ENCODE assay signal across 22 cellular contexts in genomic region chr12:109993091-109993490, GRCh38. TPM values are rescaled to one million over a fixed set of nuclear protein-coding genes. Genes with fewer than 3 reads are reported as not detected.
A peak's percentile ranks its signal among the peaks of the same experiment; 100 is the strongest.
DNase-seq lines count a peak whose midpoint lies in the region; ATAC-seq, FAIRE-seq and TF ChIP-seq lines count a peak whose summit lies in the region.
"Had no signal": no experiment of that assay in that cellular context is flagged by ENCODE, and none has a peak within 500 bp of the region (broad histone marks: within the 10 kb centered on the region; RNA-seq: fewer than 3 reads in every experiment).

No MANE protein-coding gene starts in this region.

- DNase-seq in activated naive CD4-positive, alpha-beta T cell (lab: John Stamatoyannopoulos, UW), result no peak
- no peak for DNase-seq in NB4 (ENCODE audit: low read depth)
- no peak for DNase-seq in central memory CD8-positive, alpha-beta T cell (ENCODE audit: low spot score in 2 of 2)
- no peak for DNase-seq in GM12891 (ENCODE audit: insufficient read length, low spot score)
- no peak for DNase-seq in ACHN
- DNase-seq in HT-29 (ENCODE audit: low spot score), result no peak
- no peak for DNase-seq in NCI-H1694 (lab: John Stamatoyannopoulos, UW)
- DNase-seq: activated naive CD4-positive, alpha-beta T cell treated with Interleukin-2 at 50 U/mL for 16 hours; cortex of kidney; left lung; NCI-H2081 treated with DMSO at 0.1 percent for 48 hours; NCI-H524; OCI-M1; sigmoid colon; SJCRH30; stimulated activated CD4-positive, alpha-beta T cell treated with anti-CD3 and anti-CD28 coated beads, Interleukin-1b, Interleukin-23, amount 100 ng/mL, for 48 hours had no signal

- in situ Hi-C loops in ACHN (cut with HindIII; ENCODE audit: low pct_ligation_motif_present, low pct_unique_long_range_greater_than_20kb, low sequenced_read_pairs), result no loop called here

- peaks cover 67% of the 10 kb centered on the region for H3K4me1 Mint-ChIP-seq in activated naive CD4-positive, alpha-beta T cell treated with anti-CD3 and anti-CD28 coated beads, Interleukin-2, amount 50 U/mL, for 24 hours
- peaks cover 43% of the 10 kb centered on the region for H3K4me1 Mint-ChIP-seq in central memory CD8-positive, alpha-beta T cell

- peaks cover 14% of the 10 kb centered on the region for H3K36me3 Mint-ChIP-seq in activated naive CD4-positive, alpha-beta T cell treated with anti-CD3 and anti-CD28 coated beads, Interleukin-2, amount 50 U/mL, for 24 hours
- peaks cover 40% of the 10 kb centered on the region for H3K36me3 Mint-ChIP-seq in central memory CD8-positive, alpha-beta T cell (ENCODE audit: insufficient read depth)

- H3K27me3 Mint-ChIP-seq in activated naive CD4-positive, alpha-beta T cell treated with anti-CD3 and anti-CD28 coated beads, Interleukin-2, amount 50 U/mL, for 24 hours, result no peaks in the 10 kb centered on the region
- H3K27me3 Mint-ChIP-seq in central memory CD8-positive, alpha-beta T cell, result no peaks in the 10 kb centered on the region
- H3K27me3 Mint-ChIP-seq: IgD-negative memory B cell had no signal

- peak overlapping the region; percentile 74 for H3K4me3 ChIP-seq in NB4 (ENCODE audit: low read depth, low read length)
- H3K4me3 ChIP-seq: esophagus muscularis mucosa, GM23338, left lung, sigmoid colon, SJCRH30, suprapubic skin had no signal

- TF ChIP-seq POLR2A in NB4 (IDR thresholded peaks at IDR 0.05; ENCODE audit: extremely low read depth, insufficient read length), result no peak
- TF ChIP-seq POLR2A in GM12891 (IDR thresholded peaks at IDR 0.05; ENCODE audit: low read depth, low read length), result no peak

- H3K27ac Mint-ChIP-seq in activated naive CD4-positive, alpha-beta T cell treated with anti-CD3 and anti-CD28 coated beads, Interleukin-2, amount 50 U/mL, for 24 hours, result no peak overlapping the region
- no peak overlapping the region for H3K27ac Mint-ChIP-seq in central memory CD8-positive, alpha-beta T cell (ENCODE audit: low read depth)
- H3K27ac Mint-ChIP-seq: brain, GM23338 had no signal

- no peaks in the 10 kb centered on the region for H3K9me3 Mint-ChIP-seq in activated naive CD4-positive, alpha-beta T cell treated with anti-CD3 and anti-CD28 coated beads, Interleukin-2, amount 50 U/mL, for 24 hours
- no peaks in the 10 kb centered on the region for H3K9me3 Mint-ChIP-seq in central memory CD8-positive, alpha-beta T cell
- H3K9me3 Mint-ChIP-seq: GM23338, IgD-negative memory B cell had no signal

- FAIRE-seq in GM12891 (lab: Jason Lieb, UNC), result no peak

- peak overlapping the region; percentile 58 for H3K4me3 Mint-ChIP-seq in activated naive CD4-positive, alpha-beta T cell treated with anti-CD3 and anti-CD28 coated beads, Interleukin-2, amount 50 U/mL, for 24 hours
- H3K4me3 Mint-ChIP-seq in central memory CD8-positive, alpha-beta T cell, result peak overlapping the region; percentile 96
- H3K4me3 Mint-ChIP-seq: GM23338 had no signal

- TF ChIP-seq CTCF in NB4 (IDR thresholded peaks at IDR 0.05; ENCODE audit: low read depth, low read length), result no peak

- ATAC-seq in central memory CD8-positive, alpha-beta T cell (replicated peaks; ENCODE audit: extremely low read depth, poor library complexity, severe bottlenecking), result no peak
- ATAC-seq: GM23338, left lung had no signal

TF ChIP-seq in GM12891, 5 proteins besides CTCF, POLR2A, EP300 and RAD21:
- TF ChIP-seq PAX5 (IDR thresholded peaks at IDR 0.05; ENCODE audit: insufficient read depth, low read length, severe bottlenecking) (no peak), TAF1 (IDR thresholded peaks at IDR 0.05; ENCODE audit: low read depth, low read length) (no peak), SPI1 (IDR thresholded peaks at IDR 0.05; ENCODE audit: low read depth, low read length) (no peak), POU2F2 (IDR thresholded peaks at IDR 0.05; ENCODE audit: low read depth, low read length) (no peak), POLR2AphosphoS5 (IDR thresholded peaks at IDR 0.05; ENCODE audit: low read depth, low read length) (no peak)

RNA-seq across cellular contexts. Expression of gene GIT2, which starts 3.1 kb away (rescaled TPM):
- polyA plus RNA-seq in GM12891 (2012; ENCODE audit: low read depth, missing spikeins), result 24.6 TPM
- total RNA-seq in HT-29 (2014; rRNA removed; shearing (Covaris generic)), result 9.8 and 15.3 TPM in 2 replicates

RNA-seq across cellular contexts. Expression of gene ANKRD13A, which starts 6.1 kb away (rescaled TPM):
- 37.8 TPM for polyA plus RNA-seq in GM12891 (2012; ENCODE audit: low read depth, missing spikeins)
- total RNA-seq in HT-29 (2014; rRNA removed; shearing (Covaris generic)), result 21.5 and 30.5 TPM in 2 replicates

RNA-seq across cellular contexts. Expression of gene C12orf76, which starts 55.2 kb away (rescaled TPM):
- polyA plus RNA-seq in GM12891 (2012; ENCODE audit: low read depth, missing spikeins), result 17.1 TPM
- total RNA-seq in HT-29 (2014; rRNA removed; shearing (Covaris generic)), result 8.3 and 12.9 TPM in 2 replicates
